ENCODE assay signal across 9 cellular contexts in genomic region chr6:165308926-165309731, GRCh38. TPM values are rescaled to one million over a fixed set of nuclear protein-coding genes. Genes with fewer than 3 reads are reported as not detected.
DNase-seq lines count a peak whose midpoint lies in the region; ATAC-seq and TF ChIP-seq lines count a peak whose summit lies in the region.
"Had no signal": no experiment of that assay in that cellular context is flagged by ENCODE, and none has a peak within 500 bp of the region (broad histone marks: within the 10 kb centered on the region; RNA-seq: fewer than 3 reads in every experiment).

C6orf118 (minus strand) TSS chr6:165309605; CDS start chr6:165309586, 19 bp downstream.

- peak within 1 kb of the TSS; percentile 5; the same call in 1 of the 2 replicates for H2AFZ ChIP-seq in DND-41 (ENCODE audit: low read depth, low read length)

- ATAC-seq in DND-41 (ENCODE audit: insufficient read depth, low read depth): peak; percentile 100
- peak; percentile 55 for ATAC-seq in stimulated activated naive CD8-positive, alpha-beta T cell treated with anti-CD3 and anti-CD28 coated beads, Interleukin-15, Interleukin-2, amounts not matched to agents 100 U/mL and 50 U/mL, for 24 hours
- no peak for ATAC-seq in HG02870 (IDR thresholded peaks at IDR 0.05; ENCODE audit: unreplicated experiment)

- in situ Hi-C loops in GM13977 (cut with MboI; ENCODE audit: low pct_unique_long_range_greater_than_20kb, low sequenced_read_pairs, unreplicated experiment): no loop called here

- 0 out of 2 replicates have a peak, but pooled peaks cover 5% of the 10 kb centered on the region for H3K4me1 ChIP-seq in DND-41 (ENCODE audit: insufficient read depth, low read length)

- H3K36me3 ChIP-seq in DND-41 (ENCODE audit: insufficient read depth, low read length): no peaks in the 10 kb centered on the region
- H3K36me3 ChIP-seq: neutrophil had no signal

- H3K4me2 ChIP-seq in DND-41 (ENCODE audit: insufficient read depth, low read length): peak within 1 kb of the TSS; percentile 49

- H3K79me2 ChIP-seq in DND-41 (ENCODE audit: insufficient read depth, low read length): no peaks in the 10 kb centered on the region

- no peaks in the 10 kb centered on the region for H3K27me3 ChIP-seq in DND-41 (ENCODE audit: insufficient read depth, low read length, poor library complexity)

- H3K9me3 ChIP-seq in DND-41 (ENCODE audit: insufficient read depth, low read length, severe bottlenecking): no peaks in the 10 kb centered on the region
- H3K9me3 ChIP-seq: neutrophil had no signal

- peak within 1 kb of the TSS in 1 of 2 experiments; percentile 18; a peak in 1 of 4 replicates for H3K4me3 ChIP-seq in DND-41 (ENCODE audit: low read depth in 1 of 2, low read length in 2 of 2)

- no peaks in the 10 kb centered on the region for H4K20me1 ChIP-seq in DND-41 (ENCODE audit: insufficient read depth, low read length)

- no peak within 1 kb of the TSS for H3K9ac ChIP-seq in DND-41 (ENCODE audit: low read depth, low read length)

- DNase-seq in DND-41 (peak; percentile 82), NCI-H510A (lab: John Stamatoyannopoulos, UW) (peak; percentile 32), cerebellum (ENCODE audit: low spot score) (peak; percentile 30), left kidney (ENCODE audit: low read depth, low spot score) (peak; percentile 98), dedifferentiated amniotic fluid mesenchymal stem cell (ENCODE audit: extremely low spot score) (no peak), GM13977 (ENCODE audit: low spot score) (no peak)
- no peak for DNase-seq in stimulated activated naive CD8-positive, alpha-beta T cell treated with anti-CD3 and anti-CD28 coated beads, Interleukin-15, Interleukin-2, amounts not matched to agents 100 U/mL and 50 U/mL, for 24 hours

- H3K27ac ChIP-seq in DND-41 (ENCODE audit: low read length): no peak within 1 kb of the TSS
- H3K27ac ChIP-seq: neutrophil had no signal

- TF ChIP-seq CTCF in DND-41 (IDR thresholded peaks at IDR 0.05; ENCODE audit: borderline replicate concordance, extremely low read depth, low read length, poor library complexity, severe bottlenecking) (no peak), GM13977 (IDR thresholded peaks at IDR 0.05; ENCODE audit: extremely low read depth, insufficient read depth, missing control alignments) (no peak)

RNA-seq across cellular contexts. Expression of gene C6orf118, which starts in this region (rescaled TPM):
- total RNA-seq in cerebellum: 17.1 TPM

Comparison
In these comparisons a context has a peak if more than half of its experiments do, and no peak if none do; other contexts are left out.
1. DNase-seq: peak in DND-41 (single experiment), NCI-H510A (single experiment), cerebellum (single experiment) and left kidney (single experiment); none in stimulated activated naive CD8-positive, alpha-beta T cell treated with anti-CD3 and anti-CD28 coated beads, Interleukin-15, Interleukin-2, amounts not matched to agents 100 U/mL and 50 U/mL, for 24 hours (single experiment), dedifferentiated amniotic fluid mesenchymal stem cell (single experiment) and GM13977 (single experiment).